8 cellular contexts compared by ENCODE assay signal in the genomic region with DNA sequence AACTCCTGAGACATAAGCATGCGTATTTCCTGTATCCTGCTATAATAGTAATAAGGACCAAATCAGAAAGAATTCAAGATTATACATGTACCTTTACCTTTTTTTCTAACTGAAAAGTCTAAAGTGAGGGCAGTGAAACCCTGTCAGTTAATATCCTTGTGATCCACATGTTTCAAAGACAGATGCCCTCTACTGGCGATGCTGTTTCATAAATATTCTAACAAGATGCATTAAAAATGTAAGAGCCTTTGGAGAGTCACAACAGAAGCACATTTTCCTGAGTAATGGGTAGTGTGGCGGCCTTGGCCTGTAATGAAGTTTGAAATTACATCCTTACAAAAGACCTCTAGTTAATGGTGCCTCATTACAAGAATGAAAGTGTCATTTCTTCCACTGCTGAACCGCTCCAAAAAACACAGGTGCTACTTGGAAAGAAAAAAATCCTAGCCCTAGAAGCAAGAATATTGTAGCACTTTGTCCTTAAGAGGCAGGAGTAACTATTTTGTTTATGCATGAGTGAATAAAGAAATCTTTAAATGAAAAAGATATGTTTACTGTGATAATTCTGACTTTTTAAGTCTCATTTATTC.
A peak's percentile ranks its signal among the peaks of the same experiment; 100 is the strongest.
DNase-seq lines count a peak whose midpoint lies in the region; ATAC-seq, FAIRE-seq and TF ChIP-seq lines count a peak whose summit lies in the region.

No MANE protein-coding gene starts in this region.

- BruUV-seq in Calu3 (replicated peaks; lab: Mats Ljungman, UMichigan), result no TSS peak

- DNase-seq in Calu3 (peak; percentile 43), H54 (ENCODE audit: insufficient read length, low spot score) (no peak), RWPE1 (ENCODE audit: low spot score) (peak; percentile 33), epithelial cell of proximal tubule (ENCODE audit: low read depth) (no peak), progenitor cell of endocrine pancreas (ENCODE audit: low spot score, unreplicated experiment) (no peak)
- no peak for DNase-seq in stimulated activated CD4-positive, alpha-beta T cell treated with anti-CD3 and anti-CD28 coated beads, Interleukin-1b, Interleukin-23, amount 100 ng/mL, for 48 hours

- H3K9me3 Mint-ChIP-seq in Calu3 (ENCODE audit: low read depth, unreplicated experiment), result no peaks in the 10 kb centered on the region
- no peaks in the 10 kb centered on the region for H3K9me3 Mint-ChIP-seq in progenitor cell of endocrine pancreas (ENCODE audit: low read depth)

- ATAC-seq in GM21529 (IDR thresholded peaks at IDR 0.05; ENCODE audit: unreplicated experiment), result no peak
- no peak for ATAC-seq in GM18861 (IDR thresholded peaks at IDR 0.05; ENCODE audit: unreplicated experiment)

- H3K4me1 Mint-ChIP-seq in Calu3 (ENCODE audit: low read depth, unreplicated experiment) (peaks cover 12% of the 10 kb centered on the region), progenitor cell of endocrine pancreas (ENCODE audit: low read depth) (peaks cover 16% of the 10 kb centered on the region)

- TF ChIP-seq POLR2A in H54 (IDR thresholded peaks at IDR 0.05; ENCODE audit: low read depth, low read length), result no peak

- H3K4me3 Mint-ChIP-seq in Calu3 (ENCODE audit: low read depth, unreplicated experiment) (no peak overlapping the region), progenitor cell of endocrine pancreas (ENCODE audit: low read depth) (no peak overlapping the region)

- no peak overlapping the region for H3K27ac ChIP-seq in RWPE1

- H3K36me3 Mint-ChIP-seq in Calu3 (ENCODE audit: insufficient read depth, unreplicated experiment) (peaks cover 17% of the 10 kb centered on the region), progenitor cell of endocrine pancreas (ENCODE audit: insufficient read depth) (peaks cover 6% of the 10 kb centered on the region)

- CTCF ChIA-PET in Calu3 (lab: Charles Lee), result no interaction called here
- CTCF ChIA-PET in RWPE1 (lab: Yijun Ruan, JAX), result interaction anchor here (0.7 to 1.1 kb wide), 2 partner anchors 9 to 234 kb away, joined by 3 read pairs; no protein-coding TSS in a partner anchor

- intact Hi-C loops in Calu3 (cut with micrococcal nuclease; ENCODE audit: unreplicated experiment), result loop anchor here (10.0 kb wide), 1 partner anchor 308 kb away; no protein-coding TSS in a partner anchor

- no peaks in the 10 kb centered on the region for H3K27me3 Mint-ChIP-seq in Calu3 (ENCODE audit: unreplicated experiment)
- H3K27me3 Mint-ChIP-seq in progenitor cell of endocrine pancreas, result no peaks in the 10 kb centered on the region

- peak; percentile 80 for FAIRE-seq in H54 (lab: Jason Lieb, UNC)

- H3K4me3 ChIP-seq in epithelial cell of proximal tubule (ENCODE audit: low read depth, low read length), result no peak overlapping the region

- peak; percentile 54 for TF ChIP-seq CTCF in Calu3 (IDR thresholded peaks at IDR 0.05; ENCODE audit: unreplicated experiment)
- TF ChIP-seq CTCF in RWPE1 (conservative IDR thresholded peaks at IDR 0.05; ENCODE audit: low read depth), result peak; percentile 66
- peak; percentile 68 for TF ChIP-seq CTCF in epithelial cell of proximal tubule (conservative IDR thresholded peaks at IDR 0.05; ENCODE audit: low read depth, low read length)
- peak; percentile 65 for TF ChIP-seq CTCF in progenitor cell of endocrine pancreas (IDR thresholded peaks at IDR 0.05; ENCODE audit: unreplicated experiment)

- POLR2A ChIA-PET in RWPE1 (lab: Yijun Ruan, JAX; ENCODE audit: low non-redundant PET), result no interaction called here

- H3K27ac Mint-ChIP-seq in Calu3 (ENCODE audit: unreplicated experiment) (no peak overlapping the region), progenitor cell of endocrine pancreas (no peak overlapping the region)

Comparison
In these comparisons a context has a peak if more than half of its experiments do, and no peak if none do; other contexts are left out.
1. DNase-seq: peak in Calu3 (single experiment) and RWPE1 (single experiment); none in H54 (single experiment), epithelial cell of proximal tubule (single experiment), progenitor cell of endocrine pancreas (single experiment) and stimulated activated CD4-positive, alpha-beta T cell treated with anti-CD3 and anti-CD28 coated beads, Interleukin-1b, Interleukin-23, amount 100 ng/mL, for 48 hours (single experiment).
2. Peak in every context shown above with its lines, with median percentiles within 50 percentile points of each other: CTCF ChIP-seq.